ENCODE assay signal across 11 cellular contexts in the genomic region with DNA sequence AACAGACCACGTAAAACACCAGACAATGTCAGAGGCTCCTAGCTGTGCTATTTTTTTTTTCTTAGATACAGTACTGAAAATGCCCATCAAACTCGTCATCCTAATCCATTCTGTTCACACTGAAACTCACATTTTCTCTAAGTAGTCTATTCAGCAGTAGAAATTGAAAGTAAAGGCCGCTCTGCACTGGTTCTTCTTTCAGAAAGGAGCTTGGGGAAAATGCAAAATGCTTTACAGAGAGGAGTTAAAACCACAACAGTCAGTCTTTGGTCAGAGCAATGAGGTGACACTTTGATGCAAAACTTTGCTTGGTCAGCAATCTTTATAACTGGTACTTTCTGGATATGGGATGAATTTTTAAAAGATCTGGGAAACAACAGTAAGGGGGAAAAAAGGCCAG. TPM values are rescaled to one million over a fixed set of nuclear protein-coding genes. Genes with fewer than 3 reads are reported as not detected.
DNase-seq lines count a peak whose midpoint lies in the region; ATAC-seq, FAIRE-seq and TF ChIP-seq lines count a peak whose summit lies in the region.
"Had no signal": no experiment of that assay in that cellular context is flagged by ENCODE, and none has a peak within 500 bp of the region (broad histone marks: within the 10 kb centered on the region; RNA-seq: fewer than 3 reads in every experiment).

No MANE protein-coding gene starts in this region.

- ATAC-seq in activated T-cell treated with anti-CD3 and anti-CD28 coated beads, Interleukin-2, amount 50 U/mL, for 4 hours = peak; percentile 89 to 93
- peak; percentile 92 for ATAC-seq in HG02610 (IDR thresholded peaks at IDR 0.05; ENCODE audit: unreplicated experiment)
- ATAC-seq in stimulated activated effector memory CD8-positive, alpha-beta T cell treated with anti-CD3 and anti-CD28 coated beads, Interleukin-12 subunit alpha, Interleukin-12 subunit beta, amount 100 ng/mL, for 72 hours = peak; percentile 95

- H3K36me3 Mint-ChIP-seq in activated T-cell treated with anti-CD3 and anti-CD28 coated beads, Interleukin-2, amount 50 U/mL, for 4 hours (ENCODE audit: insufficient read depth) = peaks cover 44% of the 10 kb centered on the region
- peaks cover 70% of the 10 kb centered on the region for H3K36me3 Mint-ChIP-seq in stimulated activated effector memory CD8-positive, alpha-beta T cell treated with anti-CD3 and anti-CD28 coated beads, Interleukin-12 subunit alpha, Interleukin-12 subunit beta, amount 100 ng/mL, for 72 hours

- H3K9me3 Mint-ChIP-seq in activated T-cell treated with anti-CD3 and anti-CD28 coated beads, Interleukin-2, amount 50 U/mL, for 4 hours = no peaks in the 10 kb centered on the region
- H3K9me3 Mint-ChIP-seq in stimulated activated effector memory CD8-positive, alpha-beta T cell treated with anti-CD3 and anti-CD28 coated beads, Interleukin-12 subunit alpha, Interleukin-12 subunit beta, amount 100 ng/mL, for 72 hours = no peaks in the 10 kb centered on the region
- H3K9me3 Mint-ChIP-seq: brain had no signal

- H3K4me3 ChIP-seq in Jurkat, Clone E6-1 (ENCODE audit: low read length) = no peak overlapping the region
- H3K4me3 ChIP-seq: right atrium auricular region had no signal

- TF ChIP-seq CTCF in D721Med (IDR thresholded peaks at IDR 0.05; ENCODE audit: insufficient read depth, missing control alignments) = no peak

- no peak for DNase-seq in activated T-cell treated with anti-CD3 and anti-CD28 coated beads, Interleukin-2, amount 50 U/mL, for 4 hours
- no peak for DNase-seq in activated T-cell treated with anti-CD3 and anti-CD28 coated beads, Interleukin-2, amount 50 U/mL, for 48 hours
- peak; percentile 23 for DNase-seq in Jurkat, Clone E6-1 (ENCODE audit: low read depth, low spot score)
- DNase-seq in stimulated activated effector memory CD8-positive, alpha-beta T cell treated with anti-CD3 and anti-CD28 coated beads, Interleukin-12 subunit alpha, Interleukin-12 subunit beta, amount 100 ng/mL, for 72 hours (ENCODE audit: low spot score in 2 of 2) = no peak
- DNase-seq in HPDE6-E6E7 (ENCODE audit: extremely low spot score) (no peak), D721Med (ENCODE audit: insufficient read length, low spot score) (no peak), kidney glomerular epithelial cell (lab: John Stamatoyannopoulos, UW) (no peak)
- DNase-seq: Right ventricle myocardium superior had no signal

- H3K27ac Mint-ChIP-seq in stimulated activated effector memory CD8-positive, alpha-beta T cell treated with anti-CD3 and anti-CD28 coated beads, Interleukin-12 subunit alpha, Interleukin-12 subunit beta, amount 100 ng/mL, for 72 hours = no peak overlapping the region

- no peak for FAIRE-seq in D721Med (lab: Jason Lieb, UNC)

- no peaks in the 10 kb centered on the region for H3K27me3 Mint-ChIP-seq in activated T-cell treated with anti-CD3 and anti-CD28 coated beads, Interleukin-2, amount 50 U/mL, for 4 hours (ENCODE audit: low read depth)
- H3K27me3 Mint-ChIP-seq: brain had no signal

- peak overlapping the region; percentile 45 for H3K4me3 Mint-ChIP-seq in activated T-cell treated with anti-CD3 and anti-CD28 coated beads, Interleukin-2, amount 50 U/mL, for 4 hours
- peak overlapping the region; percentile 9 for H3K4me3 Mint-ChIP-seq in stimulated activated effector memory CD8-positive, alpha-beta T cell treated with anti-CD3 and anti-CD28 coated beads, Interleukin-12 subunit alpha, Interleukin-12 subunit beta, amount 100 ng/mL, for 72 hours

- H3K4me1 Mint-ChIP-seq in activated T-cell treated with anti-CD3 and anti-CD28 coated beads, Interleukin-2, amount 50 U/mL, for 4 hours (ENCODE audit: low read depth) = peaks cover 28% of the 10 kb centered on the region
- H3K4me1 Mint-ChIP-seq in stimulated activated effector memory CD8-positive, alpha-beta T cell treated with anti-CD3 and anti-CD28 coated beads, Interleukin-12 subunit alpha, Interleukin-12 subunit beta, amount 100 ng/mL, for 72 hours = peaks cover 21% of the 10 kb centered on the region

RNA-seq across cellular contexts. Expression of a gene that starts 43.8 kb away (rescaled TPM):
- total RNA-seq in activated T-cell treated with anti-CD3 and anti-CD28 coated beads, Interleukin-2, amount 50 U/mL, for 4 hours = 1 to 10 TPM; 2.3 to 2.7 (median 2.4) TPM
- polyA plus RNA-seq in Jurkat, Clone E6-1 (2012; ENCODE audit: insufficient read depth, insufficient read length) = 12.8 TPM
